ENCODE assay signal across 20 cellular contexts in genomic region chr20:63284083-63284440, GRCh38. TPM values are rescaled to one million over a fixed set of nuclear protein-coding genes. Genes with fewer than 3 reads are reported as not detected.
A peak's percentile ranks its signal among the peaks of the same experiment; 100 is the strongest.
DNase-seq lines count a peak whose midpoint lies in the region; ATAC-seq and TF ChIP-seq lines count a peak whose summit lies in the region.
"Had no signal": no experiment of that assay in that cellular context is flagged by ENCODE, and none has a peak within 500 bp of the region (broad histone marks: within the 10 kb centered on the region; RNA-seq: fewer than 3 reads in every experiment).

No MANE protein-coding gene starts in this region.

- peak overlapping the region; percentile 70 for H3K4me2 ChIP-seq in Loucy (ENCODE audit: low read depth, low read length, poor library complexity, severe bottlenecking)
- H3K4me2 ChIP-seq: hepatocyte had no signal

- H3K9me3 Mint-ChIP-seq in activated CD8-positive, alpha-beta memory T cell treated with anti-CD3 and anti-CD28 coated beads, Interleukin-2, amount 10 ng/mL, durations not matched to agents 7 days and 5 days (ENCODE audit: low read depth), result no peaks in the 10 kb centered on the region
- H3K9me3 Mint-ChIP-seq in activated naive CD8-positive, alpha-beta T cell treated with anti-CD3 and anti-CD28 coated beads, Interleukin-2, amount 10 ng/mL, durations not matched to agents 7 days and 5 days, result no peaks in the 10 kb centered on the region
- no peaks in the 10 kb centered on the region for H3K9me3 Mint-ChIP-seq in stimulated activated memory B cell treated with anti-CD40 and anti-IgM and Interleukin-4, amounts not matched to agents 10 μg/mL and 1 μg/mL and 100 μg/mL, for 72 hours

- no peak overlapping the region for H2AFZ ChIP-seq in Loucy (ENCODE audit: low read length)
- H2AFZ ChIP-seq: GM23248, hepatocyte had no signal

- peaks cover 2% of the 10 kb centered on the region for H3K36me3 Mint-ChIP-seq in activated CD8-positive, alpha-beta memory T cell treated with anti-CD3 and anti-CD28 coated beads, Interleukin-2, amount 10 ng/mL, durations not matched to agents 7 days and 5 days
- peaks cover 3% of the 10 kb centered on the region for H3K36me3 Mint-ChIP-seq in activated naive CD8-positive, alpha-beta T cell treated with anti-CD3 and anti-CD28 coated beads, Interleukin-2, amount 10 ng/mL, durations not matched to agents 7 days and 5 days
- peaks cover 33% of the 10 kb centered on the region for H3K36me3 Mint-ChIP-seq in stimulated activated memory B cell treated with anti-CD40 and anti-IgM and Interleukin-4, amounts not matched to agents 10 μg/mL and 1 μg/mL and 100 μg/mL, for 72 hours

- H3K27me3 ChIP-seq in Loucy (ENCODE audit: insufficient read depth, low read length, poor library complexity, severe bottlenecking), result no peaks in the 10 kb centered on the region
- H3K27me3 ChIP-seq: ascending aorta, hepatocyte had no signal

- CTCF ChIA-PET in activated CD8-positive, alpha-beta memory T cell treated with anti-CD3 and anti-CD28 coated beads, Interleukin-2, amount 10 ng/mL, durations not matched to agents 7 days and 5 days (lab: Charles Lee), result interaction anchor here (2.3 kb wide), 1 partner anchor 61 kb away, joined by 10 read pairs; no protein-coding TSS in a partner anchor

- H3K4me1 ChIP-seq in Loucy (ENCODE audit: insufficient read depth, low read length, poor library complexity, severe bottlenecking), result peaks cover 15% of the 10 kb centered on the region
- H3K4me1 ChIP-seq: ascending aorta had no signal

- no peak for TF ChIP-seq CTCF in Loucy (conservative IDR thresholded peaks at IDR 0.05; ENCODE audit: low read length)

- peak; percentile 59 for ATAC-seq in activated CD8-positive, alpha-beta memory T cell treated with anti-CD3 and anti-CD28 coated beads, Interleukin-2, amount 10 ng/mL, durations not matched to agents 7 days and 5 days
- ATAC-seq in activated naive CD8-positive, alpha-beta T cell treated with anti-CD3 and anti-CD28 coated beads, Interleukin-2, amount 10 ng/mL, durations not matched to agents 7 days and 5 days (ENCODE audit: low read depth), result peak; percentile 66
- no peak for ATAC-seq in stimulated activated memory B cell treated with anti-CD40 and anti-IgM and Interleukin-4, amounts not matched to agents 10 μg/mL and 1 μg/mL and 100 μg/mL, for 72 hours
- no peak for ATAC-seq in HG03565 (IDR thresholded peaks at IDR 0.05; ENCODE audit: unreplicated experiment)

- H3K9me3 ChIP-seq in Loucy (ENCODE audit: insufficient read depth, low read depth, low read length), result no peaks in the 10 kb centered on the region
- H3K9me3 ChIP-seq: ascending aorta had no signal

- peaks cover 5% of the 10 kb centered on the region for H4K20me1 ChIP-seq in Loucy (ENCODE audit: insufficient read depth, low read length, poor library complexity, severe bottlenecking)

- no peaks in the 10 kb centered on the region for H3K27me3 Mint-ChIP-seq in activated CD8-positive, alpha-beta memory T cell treated with anti-CD3 and anti-CD28 coated beads, Interleukin-2, amount 10 ng/mL, durations not matched to agents 7 days and 5 days
- no peaks in the 10 kb centered on the region for H3K27me3 Mint-ChIP-seq in activated naive CD8-positive, alpha-beta T cell treated with anti-CD3 and anti-CD28 coated beads, Interleukin-2, amount 10 ng/mL, durations not matched to agents 7 days and 5 days
- H3K27me3 Mint-ChIP-seq in stimulated activated memory B cell treated with anti-CD40 and anti-IgM and Interleukin-4, amounts not matched to agents 10 μg/mL and 1 μg/mL and 100 μg/mL, for 72 hours, result no peaks in the 10 kb centered on the region

- H3K9ac ChIP-seq in Loucy (ENCODE audit: low read depth, low read length, poor library complexity, severe bottlenecking), result peak overlapping the region; percentile 84
- H3K9ac ChIP-seq: GM23248 had no signal

- peaks cover 29% of the 10 kb centered on the region; the same call in 1 of the 2 replicates for H3K36me3 ChIP-seq in Loucy (ENCODE audit: insufficient read depth, low read length)

- no peaks in the 10 kb centered on the region for H3F3A ChIP-seq in Loucy (ENCODE audit: low read depth)

- no peaks in the 10 kb centered on the region for H3K9me2 ChIP-seq in Loucy (replicated peaks; ENCODE audit: low read depth, low read length)

- H3K4me3 ChIP-seq in Loucy (ENCODE audit: low read length, poor library complexity, severe bottlenecking), result peak overlapping the region; percentile 74
- H3K4me3 ChIP-seq: ascending aorta, coronary artery, GM23248, hepatocyte had no signal

- peaks cover 22% of the 10 kb centered on the region for H3K79me2 ChIP-seq in Loucy (ENCODE audit: insufficient read depth, low read length)
- H3K79me2 ChIP-seq: hepatocyte had no signal

- H3K27ac Mint-ChIP-seq in activated CD8-positive, alpha-beta memory T cell treated with anti-CD3 and anti-CD28 coated beads, Interleukin-2, amount 10 ng/mL, durations not matched to agents 7 days and 5 days, result peak overlapping the region; percentile 71
- peak overlapping the region; percentile 89 for H3K27ac Mint-ChIP-seq in activated naive CD8-positive, alpha-beta T cell treated with anti-CD3 and anti-CD28 coated beads, Interleukin-2, amount 10 ng/mL, durations not matched to agents 7 days and 5 days
- no peak overlapping the region for H3K27ac Mint-ChIP-seq in stimulated activated memory B cell treated with anti-CD40 and anti-IgM and Interleukin-4, amounts not matched to agents 10 μg/mL and 1 μg/mL and 100 μg/mL, for 72 hours

- H3K4me3 Mint-ChIP-seq in activated CD8-positive, alpha-beta memory T cell treated with anti-CD3 and anti-CD28 coated beads, Interleukin-2, amount 10 ng/mL, durations not matched to agents 7 days and 5 days, result peak overlapping the region; percentile 65
- peak overlapping the region; percentile 67 for H3K4me3 Mint-ChIP-seq in activated naive CD8-positive, alpha-beta T cell treated with anti-CD3 and anti-CD28 coated beads, Interleukin-2, amount 10 ng/mL, durations not matched to agents 7 days and 5 days
- peak overlapping the region; percentile 34 for H3K4me3 Mint-ChIP-seq in stimulated activated memory B cell treated with anti-CD40 and anti-IgM and Interleukin-4, amounts not matched to agents 10 μg/mL and 1 μg/mL and 100 μg/mL, for 72 hours

- DNase-seq in activated CD8-positive, alpha-beta memory T cell treated with anti-CD3 and anti-CD28 coated beads, Interleukin-2, amount 10 ng/mL, durations not matched to agents 7 days and 5 days, result peak; percentile 48
- no peak for DNase-seq in activated CD8-positive, alpha-beta memory T cell treated with anti-CD3 and anti-CD28 coated beads, Interleukin-2, amount 50 U/mL, for 4 hours
- DNase-seq in activated naive CD8-positive, alpha-beta T cell treated with anti-CD3 and anti-CD28 coated beads, Interleukin-2, amount 10 ng/mL, durations not matched to agents 7 days and 5 days, result no peak
- DNase-seq in GDM1 (lab: John Stamatoyannopoulos, UW), result no peak
- DNase-seq in NCI-H146 treated with DMSO at 0.1 percent for 48 hours (lab: John Stamatoyannopoulos, UW; ENCODE audit: unreplicated experiment), result no peak
- DNase-seq: GM23248; MV-4-11; NCI-H2171; Right ventricle myocardium superior; stimulated activated CD4-positive, alpha-beta T cell treated with anti-CD3 and anti-CD28 coated beads, Interleukin-2, amount 100 ng/mL, for 48 hours; T1000 had no signal

- POLR2A ChIA-PET in activated naive CD8-positive, alpha-beta T cell treated with anti-CD3 and anti-CD28 coated beads, Interleukin-2, amount 10 ng/mL, durations not matched to agents 7 days and 5 days (lab: Charles Lee), result interaction anchor here (0.8 kb wide), 1 partner anchor 11 kb away, joined by 4 read pairs; the partner anchor contains the start of gene ARFGAP1

- H3K4me1 Mint-ChIP-seq in activated CD8-positive, alpha-beta memory T cell treated with anti-CD3 and anti-CD28 coated beads, Interleukin-2, amount 10 ng/mL, durations not matched to agents 7 days and 5 days, result peaks cover 4% of the 10 kb centered on the region
- H3K4me1 Mint-ChIP-seq in activated naive CD8-positive, alpha-beta T cell treated with anti-CD3 and anti-CD28 coated beads, Interleukin-2, amount 10 ng/mL, durations not matched to agents 7 days and 5 days, result peaks cover 2% of the 10 kb centered on the region
- H3K4me1 Mint-ChIP-seq in stimulated activated memory B cell treated with anti-CD40 and anti-IgM and Interleukin-4, amounts not matched to agents 10 μg/mL and 1 μg/mL and 100 μg/mL, for 72 hours, result no peaks in the 10 kb centered on the region

RNA-seq across cellular contexts. Expression of gene COL20A1, which starts 8.9 kb away (rescaled TPM):
- not detected for total RNA-seq in activated CD8-positive, alpha-beta memory T cell treated with anti-CD3 and anti-CD28 coated beads, Interleukin-2, amount 10 ng/mL, durations not matched to agents 7 days and 5 days
- total RNA-seq in activated naive CD8-positive, alpha-beta T cell treated with anti-CD3 and anti-CD28 coated beads, Interleukin-2, amount 10 ng/mL, durations not matched to agents 7 days and 5 days, result under 1 TPM in 1 of 2 experiments, not detected in 1; 0.26 TPM
- total RNA-seq: ascending aorta, fibroblast of lung, GM23248, hepatocyte, renal cortical epithelial cell, Right ventricle myocardium superior, ureter had no signal

RNA-seq across cellular contexts. Expression of gene ARFGAP1, which starts 11.4 kb away (rescaled TPM):
- 10 to 100 TPM; 79.6 to 90.2 TPM for total RNA-seq in activated CD8-positive, alpha-beta memory T cell treated with anti-CD3 and anti-CD28 coated beads, Interleukin-2, amount 10 ng/mL, durations not matched to agents 7 days and 5 days
- total RNA-seq in activated naive CD8-positive, alpha-beta T cell treated with anti-CD3 and anti-CD28 coated beads, Interleukin-2, amount 10 ng/mL, durations not matched to agents 7 days and 5 days, result 10 to 100 TPM; 86.1 to 87.6 TPM

RNA-seq across cellular contexts. Expression of gene NKAIN4, which starts 29.8 kb away (rescaled TPM):
- total RNA-seq in activated CD8-positive, alpha-beta memory T cell treated with anti-CD3 and anti-CD28 coated beads, Interleukin-2, amount 10 ng/mL, durations not matched to agents 7 days and 5 days, result not detected
- total RNA-seq in activated naive CD8-positive, alpha-beta T cell treated with anti-CD3 and anti-CD28 coated beads, Interleukin-2, amount 10 ng/mL, durations not matched to agents 7 days and 5 days, result not detected
- total RNA-seq: ascending aorta, fibroblast of lung, GM23248, Right ventricle myocardium superior, ureter had no signal

RNA-seq across cellular contexts. Expression of gene BIRC7, which starts 48.4 kb away (rescaled TPM):
- not detected for total RNA-seq in activated CD8-positive, alpha-beta memory T cell treated with anti-CD3 and anti-CD28 coated beads, Interleukin-2, amount 10 ng/mL, durations not matched to agents 7 days and 5 days
- total RNA-seq in activated naive CD8-positive, alpha-beta T cell treated with anti-CD3 and anti-CD28 coated beads, Interleukin-2, amount 10 ng/mL, durations not matched to agents 7 days and 5 days, result not detected
- total RNA-seq: ascending aorta, fibroblast of lung, GM23248 had no signal

Comparison
In these comparisons a context has a peak if more than half of its experiments do, and no peak if none do; other contexts are left out.
1. ATAC-seq: peak in activated CD8-positive, alpha-beta memory T cell treated with anti-CD3 and anti-CD28 coated beads, Interleukin-2, amount 10 ng/mL, durations not matched to agents 7 days and 5 days (single experiment) and activated naive CD8-positive, alpha-beta T cell treated with anti-CD3 and anti-CD28 coated beads, Interleukin-2, amount 10 ng/mL, durations not matched to agents 7 days and 5 days (single experiment); none in stimulated activated memory B cell treated with anti-CD40 and anti-IgM and Interleukin-4, amounts not matched to agents 10 μg/mL and 1 μg/mL and 100 μg/mL, for 72 hours (single experiment) and HG03565 (single experiment).
2. Peak in every context shown above with its lines, with median percentiles within 50 percentile points of each other: H3K4me3 Mint-ChIP-seq.